Comparison of ENCODE assay signal across 15 cellular contexts in genomic region chr10:125266541-125266940, GRCh38.
A peak's percentile ranks its signal among the peaks of the same experiment; 100 is the strongest.
DNase-seq lines count a peak whose midpoint lies in the region; ATAC-seq and TF ChIP-seq lines count a peak whose summit lies in the region.
"Had no signal": no experiment of that assay in that cellular context is flagged by ENCODE, and none has a peak within 500 bp of the region (broad histone marks: within the 10 kb centered on the region; RNA-seq: fewer than 3 reads in every experiment).

No MANE protein-coding gene starts in this region.

- no peak for TF ChIP-seq RAD21 in HCT116 (IDR thresholded peaks at IDR 0.05; ENCODE audit: low read depth)

- H4K20me1 ChIP-seq in HCT116 (ENCODE audit: insufficient read depth) = no peaks in the 10 kb centered on the region

- H3K27ac Mint-ChIP-seq in WTC11 = no peak overlapping the region
- H3K27ac Mint-ChIP-seq: CD4-positive, alpha-beta memory T cell had no signal

- ATAC-seq in HCT116 (peak; percentile 28; the same call in 1 of the 2 replicates), WTC11 (peak; percentile 39)

- no peaks in the 10 kb centered on the region for H3K4me1 Mint-ChIP-seq in WTC11
- H3K4me1 Mint-ChIP-seq: CD4-positive, alpha-beta memory T cell had no signal

- no peaks in the 10 kb centered on the region for H3K36me3 ChIP-seq in HCT116 (ENCODE audit: control insufficient read depth in 1 of 2, insufficient read depth in 2 of 2, low read length in 2 of 2)
- H3K36me3 ChIP-seq: HAP-1 had no signal

- no peak overlapping the region for H3K4me3 ChIP-seq in HCT116 (replicated peaks in 1 of 2; ENCODE audit: low read depth in 1 of 2, low read length in 2 of 2)
- H3K4me3 ChIP-seq: HAP-1 had no signal

- no peaks in the 10 kb centered on the region for H3K27me3 ChIP-seq in HCT116 (ENCODE audit: insufficient read depth, low read length)

- BruUV-seq in HCT116 (replicated peaks; lab: Mats Ljungman, UMichigan) = no TSS peak

- no peaks in the 10 kb centered on the region for H3K9me3 ChIP-seq in HCT116 (ENCODE audit: control insufficient read depth in 1 of 2, insufficient read depth in 1 of 2, low read depth in 1 of 2, low read length in 2 of 2)
- H3K9me3 ChIP-seq: HAP-1 had no signal

- H3K79me2 ChIP-seq in HCT116 (ENCODE audit: insufficient read depth, low read length) = no peaks in the 10 kb centered on the region

- H3K36me3 Mint-ChIP-seq in WTC11 = no peaks in the 10 kb centered on the region
- H3K36me3 Mint-ChIP-seq: CD4-positive, alpha-beta memory T cell had no signal

- RAD21 ChIA-PET in HCT116 (lab: Charles Lee; ENCODE audit: low non-redundant PET in 1 of 2, low total read pairs in 2 of 2, uncharacterized antibody in 2 of 2, unreplicated experiment in 2 of 2) = interaction anchor here in 1 of 2 experiments (0.7 kb wide), 1 partner anchor 72 kb away, joined by 4 read pairs; no protein-coding TSS in a partner anchor

- H3K9ac ChIP-seq in HCT116 (ENCODE audit: low read length) = no peak overlapping the region

- no peak overlapping the region for H3K4me3 Mint-ChIP-seq in WTC11
- H3K4me3 Mint-ChIP-seq: CD4-positive, alpha-beta memory T cell had no signal

- H3K9me3 Mint-ChIP-seq in WTC11 = no peaks in the 10 kb centered on the region

- TF ChIP-seq POLR2A in HCT116 (IDR thresholded peaks at IDR 0.05; ENCODE audit: borderline replicate concordance, extremely low read depth, insufficient read depth, insufficient read length) = no peak

- CTCF ChIA-PET in HCT116 (lab: Charles Lee) (no interaction called here), WTC11 (lab: Charles Lee) (no interaction called here)

- POLR2A ChIA-PET in HCT116 (lab: Charles Lee) = no interaction called here
- POLR2A ChIA-PET in WTC11 (lab: Charles Lee) = interaction anchor here (0.6 kb wide), 1 partner anchor 150 kb away, joined by 6 read pairs; no protein-coding TSS in a partner anchor

- H3K4me1 ChIP-seq in HCT116 (ENCODE audit: control insufficient read depth in 1 of 2, insufficient read depth in 2 of 2, low read length in 2 of 2) = peaks cover 20 to 42% of the 10 kb centered on the region in 2 experiments
- H3K4me1 ChIP-seq: HAP-1 had no signal

- intact Hi-C loops in HCT116 (cut with micrococcal nuclease) = no loop called here

- H3K27ac ChIP-seq in HCT116 (ENCODE audit: low read depth, low read length) = no peak overlapping the region

- TF ChIP-seq CTCF in HCT116 (IDR thresholded peaks at IDR 0.05 in 2 of 3, conservative IDR thresholded peaks at IDR 0.05 in 1 of 3; ENCODE audit: borderline replicate concordance in 1 of 3, insufficient read depth in 1 of 3, low read depth in 2 of 3, low read length in 2 of 3) (no peak), WTC11 (IDR thresholded peaks at IDR 0.05) (no peak)

- H3K4me2 ChIP-seq in HCT116 (ENCODE audit: low read length) = no peak overlapping the region

- no peak overlapping the region for H2AFZ ChIP-seq in HCT116 (ENCODE audit: low read depth, low read length, poor library complexity, severe bottlenecking)

- no peaks in the 10 kb centered on the region for H3K9me2 ChIP-seq in HCT116 (ENCODE audit: insufficient read depth)

- H3K27me3 Mint-ChIP-seq in WTC11 (ENCODE audit: low read depth) = no peaks in the 10 kb centered on the region

- DNase-seq in HCT116 (ENCODE audit: low read depth, low spot score) (no peak), WTC11 (ENCODE audit: low spot score) (no peak), islet precursor cell (peak; percentile 56), retina (no peak), activated T-cell treated with anti-CD3 and anti-CD28 coated beads for 4 hours (no peak)
- DNase-seq in activated effector memory CD4-positive, alpha-beta T cell treated with anti-CD3 and anti-CD28 coated beads, Interleukin-2, amount 50 U/mL, for 16 hours = no peak
- DNase-seq: C1 segment of cervical spinal cord; Calu3; CD4-positive, alpha-beta memory T cell; COR-L47; DMS53; DMS79 treated with DMSO at 0.1 percent for 48 hours; GF-D8; GOT3 had no signal

TF ChIP-seq in HCT116, 20 proteins besides CTCF, POLR2A, EP300 and RAD21 (continues in another document):
- TF ChIP-seq ZNF274 (IDR thresholded peaks at IDR 0.05; ENCODE audit: low read depth, low read length) (no peak), ATF3 (IDR thresholded peaks at IDR 0.05) (no peak), SIN3A (IDR thresholded peaks at IDR 0.05; ENCODE audit: low read depth) (no peak), EGR1 (IDR thresholded peaks at IDR 0.05; ENCODE audit: low read depth) (no peak), ZBTB33 (IDR thresholded peaks at IDR 0.05; ENCODE audit: extremely low read depth, insufficient replicate concordance, low read length) (no peak), ZFX (IDR thresholded peaks at IDR 0.05) (no peak), POLR2AphosphoS5 (IDR thresholded peaks at IDR 0.05; ENCODE audit: low read depth, low read length) (no peak), TCF7L2 (IDR thresholded peaks at IDR 0.05; ENCODE audit: borderline replicate concordance, extremely low read depth, insufficient read depth, insufficient read length) (no peak), EZH2phosphoT487 (IDR thresholded peaks at IDR 0.05; ENCODE audit: borderline replicate concordance) (no peak), FOSL1 (IDR thresholded peaks at IDR 0.05; ENCODE audit: low read depth) (no peak), CBX3 (IDR thresholded peaks at IDR 0.05; ENCODE audit: low read depth) (no peak)

TF ChIP-seq in WTC11, 78 proteins besides CTCF, POLR2A, EP300 and RAD21 (continues in another document):
- TF ChIP-seq ATF1 (CRISPR knock-in tag; IDR thresholded peaks at IDR 0.05) (no peak), ZNF396 (CRISPR knock-in tag; IDR thresholded peaks at IDR 0.05; ENCODE audit: borderline replicate concordance) (no peak), ATF6 (CRISPR knock-in tag; IDR thresholded peaks at IDR 0.05) (no peak), ZNF317 (CRISPR knock-in tag; IDR thresholded peaks at IDR 0.05; ENCODE audit: borderline replicate concordance, low read depth) (no peak), FOXK1 (CRISPR knock-in tag; IDR thresholded peaks at IDR 0.05) (no peak), NFYB (CRISPR knock-in tag; conservative IDR thresholded peaks at IDR 0.05; ENCODE audit: low read depth) (no peak), E2F5 (CRISPR knock-in tag; IDR thresholded peaks at IDR 0.05) (no peak), USF1 (CRISPR knock-in tag; IDR thresholded peaks at IDR 0.05) (no peak), ZNF232 (CRISPR knock-in tag; IDR thresholded peaks at IDR 0.05) (no peak), ERG (CRISPR knock-in tag; IDR thresholded peaks at IDR 0.05) (no peak), E2F1 (CRISPR knock-in tag; IDR thresholded peaks at IDR 0.05) (no peak), TEAD4 (CRISPR knock-in tag; IDR thresholded peaks at IDR 0.05) (no peak), NFATC4 (CRISPR knock-in tag; IDR thresholded peaks at IDR 0.05) (no peak), KAT7 (CRISPR knock-in tag; IDR thresholded peaks at IDR 0.05; ENCODE audit: borderline replicate concordance) (no peak)
